In genomic region chr3:149283401-149283800, GRCh38 we compare ENCODE assay signal across 31 cellular contexts. TPM values are rescaled to one million over a fixed set of nuclear protein-coding genes. Genes with fewer than 3 reads are reported as not detected.
"Had no signal": no experiment of that assay in that cellular context is flagged by ENCODE, and none has a peak within 500 bp of the region (broad histone marks: within the 10 kb centered on the region; RNA-seq: fewer than 3 reads in every experiment).

No MANE protein-coding gene starts in this region.

- H3K36me3 ChIP-seq: brain microvascular endothelial cell, esophagus squamous epithelium, heart right ventricle, left lung, lower lobe of right lung, right lobe of liver, upper lobe of left lung, vagina had no signal

- H3K4me1 ChIP-seq: esophagus squamous epithelium, heart right ventricle, right lobe of liver, vagina had no signal

- H3K4me3 Mint-ChIP-seq: activated CD4-positive, alpha-beta memory T cell treated with anti-CD3 and anti-CD28 coated beads, Interleukin-2, amount 10 ng/mL, durations not matched to agents 7 days and 5 days; activated CD4-positive, alpha-beta T cell treated with anti-CD3 and anti-CD28 coated beads, Interleukin-2, amount 10 ng/mL, durations not matched to agents 7 days and 5 days; activated naive CD4-positive, alpha-beta T cell treated with anti-CD3 and anti-CD28 coated beads, Interleukin-2, amount 10 ng/mL, durations not matched to agents 7 days and 5 days; activated naive CD8-positive, alpha-beta T cell treated with anti-CD3 and anti-CD28 coated beads, Interleukin-2, amount 10 ng/mL, durations not matched to agents 7 days and 5 days; activated T-cell treated with anti-CD3 and anti-CD28 coated beads, Interleukin-2, amount 50 U/mL, for 24 hours; nephron; stimulated activated effector memory CD8-positive, alpha-beta T cell treated with anti-CD3 and anti-CD28 coated beads, Interleukin-12 subunit alpha, Interleukin-12 subunit beta, amount 100 ng/mL, for 72 hours; stimulated activated naive CD8-positive, alpha-beta T cell treated with anti-CD3 and anti-CD28 coated beads, Interleukin-15, Interleukin-2, amounts not matched to agents 100 ng/mL and 50 ng/mL, for 24 hours; T-helper 17 cell; WTC11 had no signal

- DNase-seq: activated CD4-positive, alpha-beta memory T cell treated with anti-CD3 and anti-CD28 coated beads, Interleukin-2, amount 10 ng/mL, durations not matched to agents 7 days and 5 days; activated CD4-positive, alpha-beta T cell treated with anti-CD3 and anti-CD28 coated beads for 1 hour; activated CD4-positive, alpha-beta T cell treated with anti-CD3 and anti-CD28 coated beads, Interleukin-2, amount 10 ng/mL, durations not matched to agents 7 days and 5 days; activated CD8-positive, alpha-beta memory T cell treated with anti-CD3 and anti-CD28 coated beads, Interleukin-2, amount 50 U/mL, for 48 hours; activated gamma-delta T cell; activated naive CD4-positive, alpha-beta T cell treated with anti-CD3 and anti-CD28 coated beads, Interleukin-2, amount 10 ng/mL, durations not matched to agents 7 days and 5 days; activated naive CD8-positive, alpha-beta T cell treated with anti-CD3 and anti-CD28 coated beads, Interleukin-2, amount 10 ng/mL, durations not matched to agents 7 days and 5 days; activated T-cell treated with anti-CD3 and anti-CD28 coated beads, Interleukin-2, amount 50 U/mL, for 24 hours; brain microvascular endothelial cell; central memory CD4-positive, alpha-beta T cell; esophagus squamous epithelium; foreskin melanocyte; heart right ventricle; kidney glomerular epithelial cell; left lung; lower lobe of right lung; mesenchymal stem cell; right lobe of liver; stimulated activated CD4-positive, alpha-beta T cell treated with anti-CD3 and anti-CD28 coated beads, Interleukin-12 subunit alpha, Interleukin-12 subunit beta, amount 100 ng/mL, for 4 hours; stimulated activated CD4-positive, alpha-beta T cell treated with anti-CD3 and anti-CD28 coated beads, Interleukin-4, amount 100 ng/mL, for 1 hour; substantia nigra; T-helper 17 cell; T1000 had no signal

- H3K27ac ChIP-seq: brain microvascular endothelial cell, epithelial cell of prostate, esophagus squamous epithelium, heart right ventricle, left lung, lower lobe of right lung, right lobe of liver, upper lobe of left lung, vagina had no signal

- H3K27ac Mint-ChIP-seq: activated CD4-positive, alpha-beta memory T cell treated with anti-CD3 and anti-CD28 coated beads, Interleukin-2, amount 10 ng/mL, durations not matched to agents 7 days and 5 days; activated CD4-positive, alpha-beta T cell treated with anti-CD3 and anti-CD28 coated beads, Interleukin-2, amount 10 ng/mL, durations not matched to agents 7 days and 5 days; activated naive CD4-positive, alpha-beta T cell treated with anti-CD3 and anti-CD28 coated beads, Interleukin-2, amount 10 ng/mL, durations not matched to agents 7 days and 5 days; activated naive CD8-positive, alpha-beta T cell treated with anti-CD3 and anti-CD28 coated beads, Interleukin-2, amount 10 ng/mL, durations not matched to agents 7 days and 5 days; activated T-cell treated with anti-CD3 and anti-CD28 coated beads, Interleukin-2, amount 50 U/mL, for 24 hours; stimulated activated effector memory CD8-positive, alpha-beta T cell treated with anti-CD3 and anti-CD28 coated beads, Interleukin-12 subunit alpha, Interleukin-12 subunit beta, amount 100 ng/mL, for 72 hours; stimulated activated naive CD8-positive, alpha-beta T cell treated with anti-CD3 and anti-CD28 coated beads, Interleukin-15, Interleukin-2, amounts not matched to agents 100 ng/mL and 50 ng/mL, for 24 hours; T-helper 17 cell; WTC11 had no signal

- H3K27me3 ChIP-seq: brain microvascular endothelial cell, esophagus squamous epithelium, heart right ventricle, left lung, right lobe of liver, upper lobe of left lung, vagina had no signal

- H3K36me3 Mint-ChIP-seq: activated naive CD4-positive, alpha-beta T cell treated with anti-CD3 and anti-CD28 coated beads, Interleukin-2, amount 10 ng/mL, durations not matched to agents 7 days and 5 days; activated naive CD8-positive, alpha-beta T cell treated with anti-CD3 and anti-CD28 coated beads, Interleukin-2, amount 10 ng/mL, durations not matched to agents 7 days and 5 days; stimulated activated effector memory CD8-positive, alpha-beta T cell treated with anti-CD3 and anti-CD28 coated beads, Interleukin-12 subunit alpha, Interleukin-12 subunit beta, amount 100 ng/mL, for 72 hours; WTC11 had no signal

- H3K9me3 Mint-ChIP-seq: activated CD4-positive, alpha-beta memory T cell treated with anti-CD3 and anti-CD28 coated beads, Interleukin-2, amount 10 ng/mL, durations not matched to agents 7 days and 5 days; activated CD4-positive, alpha-beta T cell treated with anti-CD3 and anti-CD28 coated beads, Interleukin-2, amount 10 ng/mL, durations not matched to agents 7 days and 5 days; activated naive CD4-positive, alpha-beta T cell treated with anti-CD3 and anti-CD28 coated beads, Interleukin-2, amount 10 ng/mL, durations not matched to agents 7 days and 5 days; activated naive CD8-positive, alpha-beta T cell treated with anti-CD3 and anti-CD28 coated beads, Interleukin-2, amount 10 ng/mL, durations not matched to agents 7 days and 5 days; activated T-cell treated with anti-CD3 and anti-CD28 coated beads, Interleukin-2, amount 50 U/mL, for 24 hours; stimulated activated effector memory CD8-positive, alpha-beta T cell treated with anti-CD3 and anti-CD28 coated beads, Interleukin-12 subunit alpha, Interleukin-12 subunit beta, amount 100 ng/mL, for 72 hours; stimulated activated naive CD8-positive, alpha-beta T cell treated with anti-CD3 and anti-CD28 coated beads, Interleukin-15, Interleukin-2, amounts not matched to agents 100 ng/mL and 50 ng/mL, for 24 hours had no signal

- H3K4me3 ChIP-seq: esophagus squamous epithelium, heart right ventricle, left lung, lower lobe of right lung, right lobe of liver, upper lobe of left lung, vagina had no signal

- H3K27me3 Mint-ChIP-seq: activated CD4-positive, alpha-beta T cell treated with anti-CD3 and anti-CD28 coated beads, Interleukin-2, amount 10 ng/mL, durations not matched to agents 7 days and 5 days; activated naive CD8-positive, alpha-beta T cell treated with anti-CD3 and anti-CD28 coated beads, Interleukin-2, amount 10 ng/mL, durations not matched to agents 7 days and 5 days; activated T-cell treated with anti-CD3 and anti-CD28 coated beads, Interleukin-2, amount 50 U/mL, for 24 hours; stimulated activated naive CD8-positive, alpha-beta T cell treated with anti-CD3 and anti-CD28 coated beads, Interleukin-15, Interleukin-2, amounts not matched to agents 100 ng/mL and 50 ng/mL, for 24 hours had no signal

- H3K9me3 ChIP-seq: esophagus squamous epithelium, heart right ventricle, left lung, lower lobe of right lung, right lobe of liver, upper lobe of left lung, vagina had no signal

- ATAC-seq: heart right ventricle; left lung; right lobe of liver; stimulated activated effector memory CD8-positive, alpha-beta T cell treated with anti-CD3 and anti-CD28 coated beads, Interleukin-12 subunit alpha, Interleukin-12 subunit beta, amount 100 ng/mL, for 72 hours; T-helper 17 cell; WTC11 had no signal

- H3K4me1 Mint-ChIP-seq: activated CD4-positive, alpha-beta memory T cell treated with anti-CD3 and anti-CD28 coated beads, Interleukin-2, amount 10 ng/mL, durations not matched to agents 7 days and 5 days; activated CD4-positive, alpha-beta T cell treated with anti-CD3 and anti-CD28 coated beads, Interleukin-2, amount 10 ng/mL, durations not matched to agents 7 days and 5 days; activated naive CD4-positive, alpha-beta T cell treated with anti-CD3 and anti-CD28 coated beads, Interleukin-2, amount 10 ng/mL, durations not matched to agents 7 days and 5 days; activated naive CD8-positive, alpha-beta T cell treated with anti-CD3 and anti-CD28 coated beads, Interleukin-2, amount 10 ng/mL, durations not matched to agents 7 days and 5 days; nephron; stimulated activated effector memory CD8-positive, alpha-beta T cell treated with anti-CD3 and anti-CD28 coated beads, Interleukin-12 subunit alpha, Interleukin-12 subunit beta, amount 100 ng/mL, for 72 hours had no signal

RNA-seq across cellular contexts. Expression of gene TM4SF18, which starts 50.0 kb away (rescaled TPM):
- total RNA-seq: activated CD4-positive, alpha-beta memory T cell treated with anti-CD3 and anti-CD28 coated beads, Interleukin-2, amount 10 ng/mL, durations not matched to agents 7 days and 5 days; activated CD4-positive, alpha-beta T cell treated with anti-CD3 and anti-CD28 coated beads, Interleukin-2, amount 10 ng/mL, durations not matched to agents 7 days and 5 days; activated naive CD8-positive, alpha-beta T cell treated with anti-CD3 and anti-CD28 coated beads, Interleukin-2, amount 10 ng/mL, durations not matched to agents 7 days and 5 days; osteoblast; T-helper 17 cell had no signal
